Comparison of ENCODE assay signal across 8 cellular contexts in the genomic region with DNA sequence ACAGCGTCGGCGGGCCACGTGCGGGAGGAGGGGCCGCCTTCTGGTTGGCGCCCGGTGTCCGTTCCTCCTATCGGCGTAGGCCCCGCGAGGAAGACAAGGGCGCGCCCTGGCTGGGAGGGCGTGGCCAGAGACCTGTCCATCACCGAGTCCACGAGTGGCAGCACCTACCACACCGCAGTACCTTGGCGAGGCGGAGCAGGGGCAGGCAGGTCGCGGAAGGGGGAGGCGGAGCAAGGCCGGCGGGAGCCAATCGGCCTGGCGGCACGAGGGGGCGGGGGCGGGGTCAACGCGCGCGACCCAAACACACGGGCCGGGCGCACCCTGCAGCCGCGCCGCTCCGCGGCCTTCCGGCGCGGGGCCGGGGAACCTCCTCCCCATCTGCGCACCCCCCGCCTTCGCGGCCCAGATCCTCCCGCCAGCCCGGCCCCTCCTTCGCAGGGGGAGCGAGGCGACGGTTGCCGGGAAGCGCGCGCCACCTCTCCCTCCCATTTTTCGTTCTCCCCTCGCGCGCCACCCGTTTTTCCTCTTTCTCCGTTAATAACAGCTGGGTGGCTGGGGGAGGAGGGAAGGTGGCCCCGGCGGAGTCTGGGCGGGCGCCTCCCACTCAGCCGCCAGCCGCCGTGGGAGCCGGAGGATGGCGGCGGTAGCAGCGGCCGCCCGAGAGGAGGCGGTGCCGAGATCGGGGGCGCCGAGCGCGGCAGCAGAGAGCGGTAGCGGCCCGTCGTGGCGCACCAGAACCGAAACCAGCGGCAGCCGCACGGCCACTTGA. TPM values are rescaled to one million over a fixed set of nuclear protein-coding genes. Genes with fewer than 3 reads are reported as not detected.
DNase-seq lines count a peak whose midpoint lies in the region; ATAC-seq, FAIRE-seq and TF ChIP-seq lines count a peak whose summit lies in the region.

Gene ZNRF2, plus strand, starts transcription at position 300 of the 769 bp plus-strand sequence. CDS start 761 bp downstream, outside the sequence.

- no peak within 1 kb of the TSS for H2AK5ac ChIP-seq in H1 (ENCODE audit: low read depth, low read length)
- H2AK5ac ChIP-seq in mesendoderm (ENCODE audit: low read length), result no peak within 1 kb of the TSS

- H3K36me3 ChIP-seq in H1 (ENCODE audit: control insufficient read depth in 2 of 4, insufficient read depth in 4 of 4, low read length in 3 of 4) (no peaks in the 10 kb centered on the region), mesendoderm (ENCODE audit: control insufficient read depth, insufficient read depth, low read length) (no peaks in the 10 kb centered on the region)

- POLR2A ChIA-PET in H1 (lab: Charles Lee; ENCODE audit: partially characterized antibody), result interaction anchor here (0.7 to 1.3 kb wide), 4 partner anchors 64 to 310 kb away, joined by 3 read pairs; no protein-coding TSS in a partner anchor

- H2BK20ac ChIP-seq in H1 (ENCODE audit: low read length), result no peak within 1 kb of the TSS

- no peak for TF ChIP-seq EP300 in H1 (IDR thresholded peaks at IDR 0.05; ENCODE audit: borderline replicate concordance in 1 of 2, low read depth in 2 of 2, low read length in 2 of 2)

- H2BK5ac ChIP-seq in H1 (ENCODE audit: low read depth, low read length) (peak within 1 kb of the TSS; percentile 18; the same call in 1 of the 2 replicates), mesendoderm (ENCODE audit: low read length) (no peak within 1 kb of the TSS)

- no peak within 1 kb of the TSS for H4K91ac ChIP-seq in H1 (replicated peaks; ENCODE audit: insufficient read length, low read length)

- H3K4me1 ChIP-seq in H1 (replicated peaks in 1 of 4; ENCODE audit: control insufficient read depth in 3 of 4, insufficient read depth in 4 of 4, low read length in 3 of 4), result peaks cover 0 to 5% (median 3%) of the 10 kb centered on the region in 4 experiments; a peak in 4 of 7 replicates
- H3K4me1 ChIP-seq in mesendoderm (ENCODE audit: control insufficient read depth, low read depth, low read length), result no peaks in the 10 kb centered on the region

- H3K9ac ChIP-seq in H1 (replicated peaks in 1 of 4; ENCODE audit: extremely low read depth in 1 of 4, low read depth in 3 of 4, low read length in 3 of 4) (peak within 1 kb of the TSS in 3 of 4 experiments; percentile 64 to 94 (median 77); a peak in 5 of 7 replicates), mesendoderm (ENCODE audit: low read length) (peak within 1 kb of the TSS; percentile 40)

- peak in 2 of 3 experiments; percentile 36 to 40; a peak in 3 of 4 replicates for TF ChIP-seq CTCF in H1 (IDR thresholded peaks at IDR 0.05; ENCODE audit: control extremely low read depth in 1 of 3, insufficient read depth in 1 of 3, low read depth in 1 of 3, low read length in 3 of 3)

- H3K79me2 ChIP-seq in H1 (ENCODE audit: control insufficient read depth in 1 of 2, insufficient read depth in 2 of 2, low read length in 2 of 2), result peaks cover 0 to 34% of the 10 kb centered on the region in 2 experiments; a peak in 2 of 4 replicates
- no peaks in the 10 kb centered on the region for H3K79me2 ChIP-seq in mesendoderm (ENCODE audit: control insufficient read depth, insufficient read depth, low read length)

- H3K23ac ChIP-seq in H1 (ENCODE audit: insufficient read length), result no peak within 1 kb of the TSS
- H3K23ac ChIP-seq in mesendoderm (ENCODE audit: low read length), result no peak within 1 kb of the TSS

- H2BK12ac ChIP-seq in H1 (ENCODE audit: low read depth, low read length), result no peak within 1 kb of the TSS

- H3K27ac ChIP-seq in H1 (ENCODE audit: low read depth, low read length) (peak within 1 kb of the TSS; percentile 77; the same call in 1 of the 2 replicates), mesendoderm (ENCODE audit: low read depth, low read length) (peak within 1 kb of the TSS; percentile 89)

- H3K79me1 ChIP-seq in H1 (ENCODE audit: low read depth, low read length) (no peaks in the 10 kb centered on the region), mesendoderm (ENCODE audit: low read length) (no peaks in the 10 kb centered on the region)

- ATAC-seq in GM21360 (IDR thresholded peaks at IDR 0.05; ENCODE audit: unreplicated experiment), result peak; percentile 80

- CTCF ChIA-PET in H1 (lab: Charles Lee; ENCODE audit: partially characterized antibody), result interaction anchor here (0.6 to 1.9 kb wide), 3 partner anchors 8 to 130 kb away, joined by 3 to 5 read pairs (median 3); no protein-coding TSS in a partner anchor

- peak in 1 of 2 experiments; percentile 39; a peak in 1 of 3 replicates for TF ChIP-seq POLR2A in H1 (IDR thresholded peaks at IDR 0.05; ENCODE audit: control extremely low read depth in 1 of 2, low read depth in 2 of 2, low read length in 2 of 2)

- no peaks in the 10 kb centered on the region for H3K27me3 ChIP-seq in H1 (replicated peaks in 1 of 4; ENCODE audit: control insufficient read depth in 3 of 4, extremely low read depth in 1 of 4, insufficient read depth in 3 of 4, low read length in 3 of 4)
- H3K27me3 ChIP-seq in mesendoderm (ENCODE audit: insufficient read depth, low read length, poor library complexity), result no peaks in the 10 kb centered on the region

- peak within 1 kb of the TSS; percentile 88 for H4K8ac ChIP-seq in H1 (ENCODE audit: extremely low read depth, insufficient read depth, low read length)
- H4K8ac ChIP-seq in mesendoderm (ENCODE audit: low read depth, low read length), result no peak within 1 kb of the TSS

- H3K4ac ChIP-seq in H1 (replicated peaks; ENCODE audit: insufficient read length, low read depth, low read length) (no peak within 1 kb of the TSS), mesendoderm (ENCODE audit: low read depth, low read length) (peak within 1 kb of the TSS; percentile 72)

- FAIRE-seq in H1 (lab: Jason Lieb, UNC), result no peak

- H3K56ac ChIP-seq in H1 (replicated peaks; ENCODE audit: insufficient read length, low read depth, low read length), result no peak within 1 kb of the TSS
- peak within 1 kb of the TSS; percentile 80 for H3K56ac ChIP-seq in mesendoderm (ENCODE audit: low read length)

- peak; percentile 99 for DNase-seq in COR-L47 (lab: John Stamatoyannopoulos, UW)
- DNase-seq in HT1080 (ENCODE audit: low read depth), result peak; percentile 99
- peak; percentile 99 for DNase-seq in NOMO-1 (lab: John Stamatoyannopoulos, UW; ENCODE audit: unreplicated experiment in 2 of 2)
- DNase-seq in activated CD8-positive, alpha-beta memory T cell treated with anti-CD3 and anti-CD28 coated beads for 48 hours (ENCODE audit: low read depth in 2 of 3, low spot score in 2 of 3), result peak; percentile 75 to 98 (median 92)
- peak; percentile 96 to 98 for DNase-seq in H1 (ENCODE audit: low read depth in 1 of 2, low spot score in 2 of 2)
- peak; percentile 99 for DNase-seq in mesendoderm
- peak; percentile 96 for DNase-seq in stimulated activated CD8-positive, alpha-beta memory T cell treated with anti-CD3 and anti-CD28 coated beads, Interleukin-15, amount 100 ng/mL, for 1 hour (ENCODE audit: low read depth)

- H4K5ac ChIP-seq in H1 (ENCODE audit: insufficient read length, low read depth, low read length), result peak within 1 kb of the TSS; percentile 83
- no peak within 1 kb of the TSS for H4K5ac ChIP-seq in mesendoderm (ENCODE audit: low read length)

- no peak within 1 kb of the TSS for H2BK15ac ChIP-seq in H1 (ENCODE audit: low read length)
- H2BK15ac ChIP-seq in mesendoderm (replicated peaks; ENCODE audit: low read depth), result no peak within 1 kb of the TSS

- peaks cover 3% of the 10 kb centered on the region for H3K23me2 ChIP-seq in H1 (ENCODE audit: low read depth, low read length)

- 1% methylated on average over 39 of the region's 96 CpGs; no CpG with 5 or more reads in 1 of the 2 experiments for WGBS in H1 (ENCODE audit: extremely low coverage in 1 of 2, insufficient coverage in 1 of 2, insufficient read length in 1 of 2, insufficient replicate concordance in 2 of 2, low coverage in 1 of 2, low lambda C conversion rate in 2 of 2, missing lambda C conversion rate in 1 of 2), 2 experiments
- no CpG with 5 or more reads among the region's 96 CpGs for WGBS in mesendoderm (ENCODE audit: extremely low coverage, insufficient coverage, low lambda C conversion rate)

- no peak within 1 kb of the TSS for H3K14ac ChIP-seq in H1 (ENCODE audit: insufficient read length)

- H2AFZ ChIP-seq in H1 (ENCODE audit: low read length), result 0 out of 2 replicates have a peak within 1 kb of the TSS, but pooled peaks have one; percentile 4

- H3K4me2 ChIP-seq in H1 (ENCODE audit: insufficient read depth in 1 of 2, low read depth in 2 of 2, low read length in 2 of 2), result peak within 1 kb of the TSS; percentile 59 to 72
- H3K4me2 ChIP-seq in mesendoderm (ENCODE audit: low read length), result peak within 1 kb of the TSS; percentile 29

- H3K4me3 ChIP-seq in H1 (ENCODE audit: extremely low read depth in 1 of 4, insufficient read depth in 2 of 4, low read depth in 3 of 4, low read length in 4 of 4) (peak within 1 kb of the TSS; percentile 78 to 97 (median 86)), mesendoderm (ENCODE audit: low read length) (peak within 1 kb of the TSS; percentile 47)

- TF ChIP-seq RAD21 in H1 (IDR thresholded peaks at IDR 0.05 in 1 of 2, conservative IDR thresholded peaks at IDR 0.05 in 1 of 2; ENCODE audit: low read depth in 2 of 2, low read length in 2 of 2), result peak in 1 of 2 experiments; percentile 24; a peak in 1 of 4 replicates

- H2BK120ac ChIP-seq in H1 (replicated peaks; ENCODE audit: low read depth, low read length) (no peak within 1 kb of the TSS), mesendoderm (ENCODE audit: low read depth, low read length) (no peak within 1 kb of the TSS)

- peaks cover 0 to 2% of the 10 kb centered on the region in 2 experiments for H4K20me1 ChIP-seq in H1 (replicated peaks in 1 of 2; ENCODE audit: control insufficient read depth in 1 of 2, insufficient read depth in 2 of 2, low read length in 2 of 2)

- H3K9me3 ChIP-seq in H1 (ENCODE audit: insufficient read depth in 2 of 2, low read depth in 1 of 2, low read length in 1 of 2), result no peaks in the 10 kb centered on the region

- peak within 1 kb of the TSS; percentile 41; the same call in 1 of the 2 replicates for H3K18ac ChIP-seq in H1 (ENCODE audit: extremely low read depth, low read length)
- peak within 1 kb of the TSS; percentile 42 for H3K18ac ChIP-seq in mesendoderm (ENCODE audit: low read length)

TF ChIP-seq in H1, 55 proteins besides CTCF, POLR2A, EP300 and RAD21 (continues in another document):
- TF ChIP-seq MAFK (IDR thresholded peaks at IDR 0.05; ENCODE audit: low read depth, low read length), result no peak

RNA-seq across cellular contexts. Expression of gene ZNRF2, which starts in this region (rescaled TPM):
- 5.1 and 9.2 TPM in 2 replicates for total RNA-seq in HT1080 (2014; rRNA removed; shearing (Covaris generic))
- 5.0 and 6.7 TPM in 2 replicates for polyA plus RNA-seq in HT1080 (2015; cell fraction: cytosol; rRNA removed)
- polyA plus RNA-seq in HT1080 (2015; cell fraction: nucleus; rRNA removed), result 3.1 and 3.9 TPM in 2 replicates
- total RNA-seq in H1 (2021; fragmentation: NEBNext Ultra II Directional; extraction: Animal tissue kit (Norgen Biotek cat#: 25700)), result 16.2 and 17.7 TPM in 2 replicates
- polyA plus RNA-seq in H1 (2011; rRNA removed), result 2.9 TPM in 2 replicates
- 5.5 TPM for polyA plus RNA-seq in H1 (2011; cell fraction: cytosol; rRNA removed)
- 5.0 TPM for polyA plus RNA-seq in H1 (2011; cell fraction: nucleus; rRNA removed)
- polyA plus RNA-seq in H1 (2012, experiment 1 of 2), result 3.9 to 7.0 TPM (median 4.0 TPM) in 4 replicates
- 3.4 TPM for polyA plus RNA-seq in H1 (2012, experiment 2 of 2)
- polyA plus RNA-seq in H1 (2013, experiment 1 of 2), result 6.9 TPM
- 6.9 TPM for polyA plus RNA-seq in H1 (2013, experiment 2 of 2)
- polyA minus RNA-seq in H1 (2011; rRNA and poly(A)+ RNA removed), result 4.8 and 8.9 TPM in 2 replicates
- polyA minus RNA-seq in H1 (2011; cell fraction: cytosol; rRNA and poly(A)+ RNA removed), result 12.4 TPM
- 36.5 TPM for polyA minus RNA-seq in H1 (2011; cell fraction: nucleus; rRNA and poly(A)+ RNA removed)
- 6.0 TPM for polyA plus RNA-seq in mesendoderm (2013, experiment 1 of 2)
- 5.9 TPM for polyA plus RNA-seq in mesendoderm (2013, experiment 2 of 2)

Comparison
In these comparisons a context has a peak if more than half of its experiments do, and no peak if none do; other contexts are left out.
1. Peak in every context shown above with its lines: DNase-seq, ATAC-seq, H3K4me3 ChIP-seq and H3K27ac ChIP-seq.